Comparison of ENCODE assay signal across 9 cellular contexts in the genomic region with DNA sequence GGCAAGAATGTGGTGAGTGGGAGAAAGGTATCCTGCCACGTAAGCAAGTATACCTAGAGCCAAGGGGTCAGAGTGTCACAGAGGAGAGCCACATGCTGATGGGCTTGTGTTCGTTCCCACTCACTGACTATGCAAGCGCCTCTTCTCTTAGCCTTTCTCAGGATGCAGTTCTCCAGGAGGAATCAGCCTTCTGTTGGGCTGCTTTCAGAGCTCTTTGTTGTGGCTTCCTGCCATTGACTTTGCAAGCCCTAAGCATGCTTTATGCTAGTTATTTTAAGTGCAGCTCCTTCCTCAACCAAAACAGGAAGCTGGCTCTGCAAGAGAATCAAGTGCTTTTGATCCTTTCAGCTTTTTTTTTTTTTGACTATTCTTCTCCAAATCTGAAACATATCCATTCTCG.
DNase-seq lines count a peak whose midpoint lies in the region; ATAC-seq, FAIRE-seq and TF ChIP-seq lines count a peak whose summit lies in the region.
"Had no signal": no experiment of that assay in that cellular context is flagged by ENCODE, and none has a peak within 500 bp of the region (broad histone marks: within the 10 kb centered on the region; RNA-seq: fewer than 3 reads in every experiment).

No MANE protein-coding gene starts in this region.

- TF ChIP-seq CTCF in GM12878 (IDR thresholded peaks at IDR 0.05 in 2 of 3, conservative IDR thresholded peaks at IDR 0.05 in 1 of 3; ENCODE audit: control insufficient read depth in 2 of 3, extremely low read depth in 1 of 3, insufficient read depth in 1 of 3, low read depth in 3 of 3, low read length in 3 of 3) (no peak), tibial artery (IDR thresholded peaks at IDR 0.05) (no peak), type B pancreatic cell (conservative IDR thresholded peaks at IDR 0.05) (no peak)

- peaks cover 6% of the 10 kb centered on the region for H3K9me3 Mint-ChIP-seq in type B pancreatic cell

- no peaks in the 10 kb centered on the region; a peak in 1 of 4 replicates for H3K36me3 ChIP-seq in GM12878 (ENCODE audit: control insufficient read depth in 2 of 2, insufficient read depth in 2 of 2, low read length in 1 of 2)
- H3K36me3 ChIP-seq in mesodermal cell (ENCODE audit: control insufficient read depth, insufficient read depth, low read length), result peaks cover 25% of the 10 kb centered on the region
- H3K36me3 ChIP-seq in tibial artery, result peaks cover 3 to 14% (median 6%) of the 10 kb centered on the region in 3 donors

- H3K4me1 Mint-ChIP-seq in type B pancreatic cell (ENCODE audit: unreplicated experiment), result no peaks in the 10 kb centered on the region

- no peaks in the 10 kb centered on the region for H4K20me1 ChIP-seq in GM12878 (ENCODE audit: control insufficient read depth, insufficient read depth)

- DNase-seq in GDM1 (lab: John Stamatoyannopoulos, UW) (peak; percentile 77), NOMO-1 (lab: John Stamatoyannopoulos, UW; ENCODE audit: unreplicated experiment in 2 of 2) (peak; percentile 70 to 76), GM12878 (ENCODE audit: low read depth, low spot score) (peak; percentile 23), tibial artery (no peak), SW 1271 (lab: John Stamatoyannopoulos, UW) (no peak), type B pancreatic cell (ENCODE audit: extremely low spot score, unreplicated experiment) (no peak), mesenteric fat pad (ENCODE audit: low spot score) (no peak)

- TF ChIP-seq EP300 in GM12878 (IDR thresholded peaks at IDR 0.05; ENCODE audit: borderline replicate concordance in 1 of 2, control insufficient read depth in 1 of 2, low read depth in 2 of 2, low read length in 2 of 2), result no peak

- H3K27ac Mint-ChIP-seq in type B pancreatic cell, result no peak overlapping the region

- H3K4me3 Mint-ChIP-seq in type B pancreatic cell, result no peak overlapping the region

- FAIRE-seq in GM12878 (lab: Jason Lieb, UNC), result peak; percentile 64

- peaks cover 21% of the 10 kb centered on the region for H3K36me3 Mint-ChIP-seq in type B pancreatic cell

- peak overlapping the region; percentile 46 for H3K4me2 ChIP-seq in GM12878 (ENCODE audit: control insufficient read depth, insufficient read depth)

- TF ChIP-seq RAD21 in GM12878 (IDR thresholded peaks at IDR 0.05; ENCODE audit: insufficient read depth, low read depth, low read length), result no peak

- ATAC-seq in GM12878, result peak; percentile 50
- ATAC-seq: HCT116 had no signal

- POLR2A ChIA-PET in GM12878 (lab: Charles Lee), result interaction anchor here (0.5 to 0.9 kb wide), 4 partner anchors 29 to 570 kb away, joined by 3 to 4 read pairs (median 3); no protein-coding TSS in a partner anchor

- H3K27ac ChIP-seq in GM12878 (ENCODE audit: control insufficient read depth, insufficient read depth) (peak overlapping the region; percentile 2), mesodermal cell (ENCODE audit: low read depth, low read length, severe bottlenecking) (peak overlapping the region; percentile 76), tibial artery (peak overlapping the region in 1 of 2 donors; percentile 33)

- CTCF ChIA-PET in GM12878 (lab: Yijun Ruan, JAX), result interaction anchor here (0.9 to 2.0 kb wide), 5 partner anchors 8 to 310 kb away, joined by 3 to 5 read pairs (median 4); no protein-coding TSS in a partner anchor

- H3K9ac ChIP-seq in GM12878 (ENCODE audit: control insufficient read depth, insufficient read depth, low read length), result no peak overlapping the region

- H3K4me3 ChIP-seq in GM12878 (no peak overlapping the region), mesodermal cell (ENCODE audit: extremely low read depth, insufficient read depth, low read length, poor library complexity, severe bottlenecking) (no peak overlapping the region), tibial artery (no peak overlapping the region)

- H3K27me3 ChIP-seq in GM12878 (replicated peaks in 1 of 2; ENCODE audit: control insufficient read depth in 2 of 2, insufficient read depth in 2 of 2, low read length in 1 of 2) (no peaks in the 10 kb centered on the region), tibial artery (no peaks in the 10 kb centered on the region)

- no peaks in the 10 kb centered on the region for H3K9me3 ChIP-seq in GM12878 (replicated peaks; ENCODE audit: control insufficient read depth, insufficient read depth, low read length)
- no peaks in the 10 kb centered on the region for H3K9me3 ChIP-seq in mesodermal cell (ENCODE audit: control insufficient read depth, low read length)
- H3K9me3 ChIP-seq in tibial artery, result no peaks in the 10 kb centered on the region

- no peak for TF ChIP-seq POLR2A in GM12878 (IDR thresholded peaks at IDR 0.05; ENCODE audit: low read depth, low read length)

- 24% methylated on average over 4 of the region's 4 CpGs for WGBS in GM12878 (ENCODE audit: insufficient coverage, insufficient replicate concordance, low lambda C conversion rate, missing lambda C conversion rate)
- WGBS in mesodermal cell (ENCODE audit: insufficient coverage in 2 of 2), 2 experiments, result 69 to 81% methylated on average over 2 to 3 of the region's 4 CpGs

- SMC1A ChIA-PET in GM12878 (lab: Charles Lee; ENCODE audit: uncharacterized antibody, unreplicated experiment), result interaction anchor here (1.1 kb wide), 1 partner anchor 27 kb away, joined by 4 read pairs; no protein-coding TSS in a partner anchor

- H2AFZ ChIP-seq in GM12878 (ENCODE audit: control insufficient read depth, low read depth, low read length), result no peak overlapping the region

- RAD21 ChIA-PET in GM12878 (lab: Charles Lee; ENCODE audit: unreplicated experiment), result interaction anchor here (0.6 to 1.7 kb wide), 2 partner anchors 38 to 305 kb away, joined by 3 to 4 read pairs; no protein-coding TSS in a partner anchor

- H3K79me2 ChIP-seq in GM12878 (ENCODE audit: control insufficient read depth, insufficient read depth, low read length), result no peaks in the 10 kb centered on the region

- H3K27me3 Mint-ChIP-seq in type B pancreatic cell, result no peaks in the 10 kb centered on the region

- in situ Hi-C loops in GM12878 (cut with MboI), result no loop called here

- intact Hi-C loops in GM12878 (cut with micrococcal nuclease; ENCODE audit: unreplicated experiment), result no loop called here
- intact Hi-C loops in tibial artery (cut with DNase I; ENCODE audit: low total_unique reads), result no loop called here

- peaks cover 8% of the 10 kb centered on the region; the same call in 1 of the 2 replicates for H3K4me1 ChIP-seq in GM12878 (ENCODE audit: control insufficient read depth, insufficient read depth, low read length)
- H3K4me1 ChIP-seq in mesodermal cell (ENCODE audit: control insufficient read depth, insufficient read depth, low read length, poor library complexity, severe bottlenecking), result peaks cover 14% of the 10 kb centered on the region
- H3K4me1 ChIP-seq in tibial artery, result peaks cover 0 to 30% (median 25%) of the 10 kb centered on the region in 4 donors

- BruUV-seq in GM12878 (replicated peaks; lab: Mats Ljungman, UMichigan), result no TSS peak

TF ChIP-seq in GM12878, 131 proteins besides CTCF, POLR2A, EP300 and RAD21 (continues in another document):
- TF ChIP-seq RUNX3 (IDR thresholded peaks at IDR 0.05; ENCODE audit: low read length) (peak; percentile 69), IKZF2 (IDR thresholded peaks at IDR 0.05) (0 out of 4 replicates have a peak, but pooled peaks have one; percentile 13 to 20), NR2C2 (IDR thresholded peaks at IDR 0.05; ENCODE audit: borderline replicate concordance, control insufficient read depth, insufficient read length, low read depth) (no peak), EED (IDR thresholded peaks at IDR 0.05; ENCODE audit: low read depth) (0 out of 2 replicates have a peak, but pooled peaks have one; percentile 30), TCF7 (IDR thresholded peaks at IDR 0.05; ENCODE audit: borderline replicate concordance) (peak; percentile 87), MEF2A (IDR thresholded peaks at IDR 0.05; ENCODE audit: insufficient read depth, low read depth, low read length) (peak; percentile 35; the same call in 1 of the 2 replicates), ZNF384 (IDR thresholded peaks at IDR 0.05; ENCODE audit: borderline replicate concordance, low read depth, low read length) (0 out of 2 replicates have a peak, but pooled peaks have one; percentile 10), RFX5 (IDR thresholded peaks at IDR 0.05; ENCODE audit: low read depth, low read length) (no peak), TCF3 (IDR thresholded peaks at IDR 0.05; ENCODE audit: borderline replicate concordance, insufficient read depth, low read depth, low read length) (no peak), LARP7 (IDR thresholded peaks at IDR 0.05) (no peak), SMAD1 (IDR thresholded peaks at IDR 0.05; ENCODE audit: low read depth, partially characterized antibody) (no peak), NR2C1 (IDR thresholded peaks at IDR 0.05) (no peak), NFYA (IDR thresholded peaks at IDR 0.05; ENCODE audit: borderline replicate concordance, low read depth, low read length) (no peak)
- TF ChIP-seq, protein P1, sequence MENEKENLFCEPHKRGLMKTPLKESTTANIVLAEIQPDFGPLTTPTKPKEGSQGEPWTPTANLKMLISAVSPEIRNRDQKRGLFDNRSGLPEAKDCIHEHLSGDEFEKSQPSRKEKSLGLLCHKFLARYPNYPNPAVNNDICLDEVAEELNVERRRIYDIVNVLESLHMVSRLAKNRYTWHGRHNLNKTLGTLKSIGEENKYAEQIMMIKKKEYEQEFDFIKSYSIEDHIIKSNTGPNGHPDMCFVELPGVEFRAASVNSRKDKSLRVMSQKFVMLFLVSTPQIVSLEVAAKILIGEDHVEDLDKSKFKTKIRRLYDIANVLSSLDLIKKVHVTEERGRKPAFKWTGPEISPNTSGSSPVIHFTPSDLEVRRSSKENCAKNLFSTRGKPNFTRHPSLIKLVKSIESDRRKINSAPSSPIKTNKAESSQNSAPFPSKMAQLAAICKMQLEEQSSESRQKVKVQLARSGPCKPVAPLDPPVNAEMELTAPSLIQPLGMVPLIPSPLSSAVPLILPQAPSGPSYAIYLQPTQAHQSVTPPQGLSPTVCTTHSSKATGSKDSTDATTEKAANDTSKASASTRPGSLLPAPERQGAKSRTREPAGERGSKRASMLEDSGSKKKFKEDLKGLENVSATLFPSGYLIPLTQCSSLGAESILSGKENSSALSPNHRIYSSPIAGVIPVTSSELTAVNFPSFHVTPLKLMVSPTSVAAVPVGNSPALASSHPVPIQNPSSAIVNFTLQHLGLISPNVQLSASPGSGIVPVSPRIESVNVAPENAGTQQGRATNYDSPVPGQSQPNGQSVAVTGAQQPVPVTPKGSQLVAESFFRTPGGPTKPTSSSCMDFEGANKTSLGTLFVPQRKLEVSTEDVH (IDR thresholded peaks at IDR 0.05; ENCODE audit: low read depth, partially characterized antibody), result no peak

Comparison
In these comparisons a context has a peak if more than half of its experiments do, and no peak if none do; other contexts are left out.
1. DNase-seq: peak in GDM1 (single experiment), NOMO-1 (2 of 2) and GM12878 (single experiment); none in tibial artery (0 of 2), SW 1271 (0 of 2), type B pancreatic cell (single experiment) and mesenteric fat pad (single experiment).